17 cellular contexts compared by ENCODE assay signal in the genomic region with DNA sequence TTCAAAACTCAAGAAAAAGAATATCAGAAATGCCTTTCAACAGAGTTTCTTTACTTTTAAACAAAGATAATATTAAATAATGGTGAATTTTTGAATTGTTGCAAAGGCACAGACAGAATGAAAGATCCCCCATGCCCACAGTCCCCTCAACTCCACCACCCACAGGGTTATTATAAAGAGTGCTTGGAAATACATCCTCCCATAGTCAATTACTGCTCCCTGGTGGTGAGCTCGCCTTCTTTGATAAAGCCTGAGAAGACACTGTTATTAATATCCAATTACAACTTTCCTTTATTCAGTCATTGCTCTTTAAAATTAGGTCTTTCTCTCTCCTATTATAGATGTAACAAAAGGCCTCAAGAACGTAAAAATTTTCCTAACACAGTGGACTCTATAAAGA.
A peak's percentile ranks its signal among the peaks of the same experiment; 100 is the strongest.
DNase-seq lines count a peak whose midpoint lies in the region; ATAC-seq, FAIRE-seq and TF ChIP-seq lines count a peak whose summit lies in the region.
"Had no signal": no experiment of that assay in that cellular context is flagged by ENCODE, and none has a peak within 500 bp of the region (broad histone marks: within the 10 kb centered on the region; RNA-seq: fewer than 3 reads in every experiment).

No MANE protein-coding gene starts in this region.

- H3K4me2 ChIP-seq in keratinocyte (ENCODE audit: control insufficient read depth, extremely low read depth, insufficient read depth, low read depth, low read length): no peak overlapping the region
- H3K4me2 ChIP-seq: BLaER1 treated with 17β-estradiol and CSF1 and Interleukin-3, amounts not matched to agents 10 nM and 100 nM had no signal

- H3K27ac ChIP-seq in keratinocyte (ENCODE audit: control insufficient read depth, insufficient read depth, low read length): no peak overlapping the region
- H3K27ac ChIP-seq: BLaER1 treated with 17β-estradiol and CSF1 and Interleukin-3, amounts not matched to agents 10 nM and 100 nM; heart right ventricle; left ventricle myocardium inferior; WERI-Rb-1 had no signal

- no peak for ATAC-seq in HG03108 (IDR thresholded peaks at IDR 0.05; ENCODE audit: unreplicated experiment)
- ATAC-seq in left cardiac atrium: no peak
- ATAC-seq: heart right ventricle; naive thymus-derived CD4-positive, alpha-beta T cell had no signal

- H2AFZ ChIP-seq in keratinocyte (ENCODE audit: control insufficient read depth, low read length): no peak overlapping the region

- H4K20me1 ChIP-seq in keratinocyte (ENCODE audit: control insufficient read depth, extremely low read depth, insufficient read depth, low read length): no peaks in the 10 kb centered on the region
- H4K20me1 ChIP-seq: BLaER1 treated with 17β-estradiol and CSF1 and Interleukin-3, amounts not matched to agents 10 nM and 100 nM had no signal

- H3K36me3 ChIP-seq in keratinocyte (ENCODE audit: control insufficient read depth in 2 of 2, extremely low read depth in 1 of 2, insufficient read depth in 2 of 2, low read length in 2 of 2): no peaks in the 10 kb centered on the region
- H3K36me3 ChIP-seq: BLaER1 treated with 17β-estradiol and CSF1 and Interleukin-3, amounts not matched to agents 10 nM and 100 nM; heart right ventricle; left ventricle myocardium inferior; WERI-Rb-1 had no signal

- H3K27me3 ChIP-seq in keratinocyte (ENCODE audit: control insufficient read depth, extremely low read depth, insufficient read depth, low read length): no peaks in the 10 kb centered on the region
- H3K27me3 ChIP-seq: BLaER1 treated with 17β-estradiol and CSF1 and Interleukin-3, amounts not matched to agents 10 nM and 100 nM; heart right ventricle had no signal

- no peaks in the 10 kb centered on the region for H3K9me3 ChIP-seq in keratinocyte (ENCODE audit: control insufficient read depth, low read depth, low read length)
- H3K9me3 ChIP-seq: BLaER1 treated with 17β-estradiol and CSF1 and Interleukin-3, amounts not matched to agents 10 nM and 100 nM; left ventricle myocardium inferior had no signal

- H3K9ac ChIP-seq in keratinocyte (ENCODE audit: control insufficient read depth, extremely low read depth, insufficient read depth, low read length): no peak overlapping the region
- H3K9ac ChIP-seq: BLaER1 treated with 17β-estradiol and CSF1 and Interleukin-3, amounts not matched to agents 10 nM and 100 nM had no signal

- peak in 2 of 3 experiments; percentile 29 to 32 for TF ChIP-seq CTCF in keratinocyte (optimal IDR thresholded peaks at IDR 0.05 in 1 of 3, IDR thresholded peaks at IDR 0.05 in 1 of 3, conservative IDR thresholded peaks at IDR 0.05 in 1 of 3; ENCODE audit: extremely low read depth in 1 of 3, insufficient read depth in 2 of 3, low read length in 3 of 3)

- FAIRE-seq in keratinocyte (lab: Jason Lieb, UNC): no peak

- no peaks in the 10 kb centered on the region for H3K4me1 ChIP-seq in keratinocyte (ENCODE audit: control insufficient read depth, extremely low read depth, insufficient read depth, low read length)
- H3K4me1 ChIP-seq: BLaER1 treated with 17β-estradiol and CSF1 and Interleukin-3, amounts not matched to agents 10 nM and 100 nM; heart right ventricle; left ventricle myocardium inferior had no signal

- DNase-seq in DMS53 (lab: John Stamatoyannopoulos, UW) (peak; percentile 49), NCI-H226 (peak; percentile 3), astrocyte of the hippocampus (ENCODE audit: low read depth, low spot score) (peak; percentile 12), keratinocyte (ENCODE audit: low read depth, low spot score) (no peak), NOMO-1 treated with DMSO at 0.1 percent for 48 hours (lab: John Stamatoyannopoulos, UW; ENCODE audit: unreplicated experiment) (no peak), left cardiac atrium (no peak), NCI-H187 treated with DMSO at 0.1 percent for 48 hours (lab: John Stamatoyannopoulos, UW) (no peak)
- DNase-seq: activated gamma-delta T cell treated with Interleukin-2 at 50 U/mL for 16 hours; heart right ventricle; left ventricle myocardium inferior; naive thymus-derived CD4-positive, alpha-beta T cell; NCI-H1105; NCI-H524 treated with DMSO at 0.1 percent for 48 hours; retina; WERI-Rb-1 had no signal

- intact Hi-C loops in left cardiac atrium (cut with DNase I): no loop called here

- no peak overlapping the region for H3K4me3 ChIP-seq in keratinocyte (ENCODE audit: control insufficient read depth in 2 of 3, extremely low read depth in 1 of 3, insufficient read depth in 2 of 3, low read depth in 1 of 3, low read length in 3 of 3)
- H3K4me3 ChIP-seq: BLaER1 treated with 17β-estradiol and CSF1 and Interleukin-3, amounts not matched to agents 10 nM and 100 nM; heart right ventricle; left ventricle myocardium inferior had no signal

- dilution Hi-C loops in keratinocyte (cut with MboI; ENCODE audit: extremely low pct_ligation_motif_present, low sequenced_read_pairs): no loop called here

- no peaks in the 10 kb centered on the region for H3K79me2 ChIP-seq in keratinocyte (ENCODE audit: control insufficient read depth, insufficient read depth, low read length)

- H3K9me1 ChIP-seq in keratinocyte (ENCODE audit: control insufficient read depth, extremely low read depth, insufficient read depth, low read length): no peaks in the 10 kb centered on the region

Comparison
In these comparisons a context has a peak if more than half of its experiments do, and no peak if none do; other contexts are left out.
1. DNase-seq: peak in DMS53 (single experiment), NCI-H226 (single experiment) and astrocyte of the hippocampus (single experiment); none in keratinocyte (single experiment), NOMO-1 treated with DMSO at 0.1 percent for 48 hours (single experiment), left cardiac atrium (single experiment) and NCI-H187 treated with DMSO at 0.1 percent for 48 hours (single experiment).